ENCODE assay signal across 1 cellular context in the genomic region with DNA sequence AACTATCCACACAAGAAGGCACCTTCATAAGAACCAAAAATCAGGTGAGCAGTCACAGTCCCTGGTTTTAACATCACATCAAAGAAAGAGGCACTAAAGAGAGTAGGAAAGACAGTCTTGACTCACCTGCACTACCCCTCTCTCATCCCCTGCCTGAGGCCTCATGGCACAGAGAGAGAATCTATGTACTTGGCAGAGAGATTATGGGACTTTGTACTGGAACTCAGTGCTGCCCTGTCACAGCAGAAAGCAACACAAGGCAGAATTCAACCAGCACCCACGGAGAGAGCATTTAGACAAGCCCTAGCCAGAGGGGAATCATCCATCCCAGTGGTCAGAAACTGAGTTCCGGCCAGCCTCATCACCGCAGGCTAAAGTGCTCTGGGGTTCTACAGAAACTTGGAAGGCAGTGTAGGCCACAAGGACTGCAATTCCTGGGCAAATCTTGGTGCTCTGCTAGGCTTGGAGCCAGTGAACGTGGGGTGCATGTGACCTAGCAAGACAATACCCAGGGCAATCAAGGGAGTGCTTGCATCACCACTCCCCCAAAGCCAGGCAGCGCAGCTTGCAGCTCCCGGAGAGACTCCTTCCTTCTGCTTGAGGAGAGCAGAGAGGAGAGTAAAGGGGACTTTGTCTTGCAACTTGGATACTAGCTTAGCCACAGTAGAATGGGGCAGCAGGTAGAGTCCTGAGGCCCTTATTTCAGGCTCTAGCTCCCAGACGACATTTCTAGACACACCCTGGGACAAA.
TF ChIP-seq lines count a peak whose summit lies in the region.

No MANE protein-coding gene starts in this region.

TF ChIP-seq in IMR-90, 13 proteins besides CTCF, POLR2A, EP300 and RAD21:
- TF ChIP-seq MAFK (IDR thresholded peaks at IDR 0.05; ENCODE audit: low read depth, low read length) (no peak), MAZ (IDR thresholded peaks at IDR 0.05; ENCODE audit: borderline replicate concordance, low read depth, low read length) (no peak), CEBPB (IDR thresholded peaks at IDR 0.05; ENCODE audit: low read depth, low read length) (no peak), RFX5 (IDR thresholded peaks at IDR 0.05; ENCODE audit: low read depth, low read length) (no peak), SMC3 (IDR thresholded peaks at IDR 0.05; ENCODE audit: low read depth, low read length) (no peak), BHLHE40 (IDR thresholded peaks at IDR 0.05; ENCODE audit: low read depth, low read length) (no peak), NFE2L2 (IDR thresholded peaks at IDR 0.05; ENCODE audit: low read depth, low read length) (no peak), MXI1 (IDR thresholded peaks at IDR 0.05; ENCODE audit: borderline replicate concordance, low read depth, low read length) (no peak), FOS (IDR thresholded peaks at IDR 0.05; ENCODE audit: low read depth, low read length) (no peak), CHD1 (IDR thresholded peaks at IDR 0.05; ENCODE audit: low read depth, low read length) (no peak), RCOR1 (IDR thresholded peaks at IDR 0.05; ENCODE audit: insufficient replicate concordance, low read length) (no peak)
- TF ChIP-seq, protein P1, sequence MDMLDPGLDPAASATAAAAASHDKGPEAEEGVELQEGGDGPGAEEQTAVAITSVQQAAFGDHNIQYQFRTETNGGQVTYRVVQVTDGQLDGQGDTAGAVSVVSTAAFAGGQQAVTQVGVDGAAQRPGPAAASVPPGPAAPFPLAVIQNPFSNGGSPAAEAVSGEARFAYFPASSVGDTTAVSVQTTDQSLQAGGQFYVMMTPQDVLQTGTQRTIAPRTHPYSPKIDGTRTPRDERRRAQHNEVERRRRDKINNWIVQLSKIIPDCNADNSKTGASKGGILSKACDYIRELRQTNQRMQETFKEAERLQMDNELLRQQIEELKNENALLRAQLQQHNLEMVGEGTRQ (IDR thresholded peaks at IDR 0.05; ENCODE audit: low read depth, low read length) = no peak
- TF ChIP-seq, protein P2, sequence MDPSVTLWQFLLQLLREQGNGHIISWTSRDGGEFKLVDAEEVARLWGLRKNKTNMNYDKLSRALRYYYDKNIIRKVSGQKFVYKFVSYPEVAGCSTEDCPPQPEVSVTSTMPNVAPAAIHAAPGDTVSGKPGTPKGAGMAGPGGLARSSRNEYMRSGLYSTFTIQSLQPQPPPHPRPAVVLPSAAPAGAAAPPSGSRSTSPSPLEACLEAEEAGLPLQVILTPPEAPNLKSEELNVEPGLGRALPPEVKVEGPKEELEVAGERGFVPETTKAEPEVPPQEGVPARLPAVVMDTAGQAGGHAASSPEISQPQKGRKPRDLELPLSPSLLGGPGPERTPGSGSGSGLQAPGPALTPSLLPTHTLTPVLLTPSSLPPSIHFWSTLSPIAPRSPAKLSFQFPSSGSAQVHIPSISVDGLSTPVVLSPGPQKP (IDR thresholded peaks at IDR 0.05; ENCODE audit: borderline replicate concordance, low read depth, low read length) = no peak
